In the genomic region with DNA sequence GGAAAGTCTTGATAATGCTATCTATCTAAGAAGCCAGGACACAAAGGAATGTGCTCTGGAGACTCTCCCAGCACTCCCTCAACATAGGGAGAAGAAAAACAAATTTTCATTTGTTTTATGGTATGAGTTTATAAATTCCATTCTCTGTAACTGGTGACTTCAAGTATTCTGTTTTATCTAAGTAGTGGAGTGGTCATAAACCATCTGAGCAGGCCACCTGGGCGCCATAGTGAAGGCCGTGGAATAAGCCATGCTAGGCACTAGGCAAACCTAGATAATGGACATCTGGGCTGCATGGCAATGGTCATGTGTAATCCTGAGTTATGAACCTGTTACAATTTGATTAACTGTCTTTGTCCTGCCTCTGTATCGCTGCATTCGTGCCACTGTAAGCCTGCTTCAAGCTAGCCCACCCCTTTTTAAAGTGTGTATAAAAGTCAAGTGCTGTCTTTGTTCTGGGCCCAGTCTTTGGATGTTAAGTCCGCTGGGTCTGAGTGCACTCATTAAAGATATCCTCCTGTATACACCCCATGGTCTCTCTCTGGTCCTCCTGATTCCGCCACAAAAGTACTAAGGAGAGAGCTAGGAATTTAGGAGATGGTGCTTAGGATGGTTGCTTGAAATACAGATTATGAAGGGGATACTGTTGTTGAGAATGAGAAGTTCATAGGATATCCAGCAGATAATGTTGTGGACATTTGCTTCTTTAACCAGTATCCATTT, we compare ENCODE assay signal across 29 cellular contexts. TPM values are rescaled to one million over a fixed set of nuclear protein-coding genes. Genes with fewer than 3 reads are reported as not detected.
DNase-seq lines count a peak whose midpoint lies in the region; FAIRE-seq and TF ChIP-seq lines count a peak whose summit lies in the region.
"Had no signal": no experiment of that assay in that cellular context is flagged by ENCODE, and none has a peak within 500 bp of the region (broad histone marks: within the 10 kb centered on the region; RNA-seq: fewer than 3 reads in every experiment).

No MANE protein-coding gene starts in this region.

- H3K9me3 ChIP-seq in Karpas-422 (ENCODE audit: low read length), result peaks cover 3% of the 10 kb centered on the region; the same call in 1 of the 2 replicates
- no peaks in the 10 kb centered on the region for H3K9me3 ChIP-seq in fibroblast of lung (ENCODE audit: control insufficient read depth, insufficient read depth, low read depth, low read length)
- no peaks in the 10 kb centered on the region for H3K9me3 ChIP-seq in neutrophil
- H3K9me3 ChIP-seq in H9 (ENCODE audit: control insufficient read depth, low read depth, low read length), result no peaks in the 10 kb centered on the region
- H3K9me3 ChIP-seq: Peyer's patch had no signal

- H2BK5ac ChIP-seq in H9 (ENCODE audit: insufficient read length, low read length), result no peak overlapping the region

- TF ChIP-seq CTCF in fibroblast of lung (conservative IDR thresholded peaks at IDR 0.05 in 1 of 2, IDR thresholded peaks at IDR 0.05 in 1 of 2; ENCODE audit: low read depth in 1 of 2, low read length in 2 of 2), result no peak
- TF ChIP-seq CTCF in neutrophil (IDR thresholded peaks at IDR 0.05), result no peak
- no peak for TF ChIP-seq CTCF in H9 (conservative IDR thresholded peaks at IDR 0.05)

- H3K27ac Mint-ChIP-seq in H9, result no peak overlapping the region
- H3K27ac Mint-ChIP-seq: activated T-helper 2 cell treated with anti-CD3 and anti-CD28 coated beads, Interferon-gamma antibody, Interleukin-2, Interleukin-4, amounts not matched to agents 10 μg/mL and 5 μg/mL and 100 μg/mL, durations not matched to agents 14 hours and 24 hours and 36 hours; type B pancreatic cell had no signal

- peak; percentile 16 for FAIRE-seq in GM12891 (lab: Jason Lieb, UNC)

- H4K5ac ChIP-seq in H9 (ENCODE audit: insufficient read length, low read depth, low read length), result no peak overlapping the region

- H3K9me2 ChIP-seq in Karpas-422 (replicated peaks; ENCODE audit: insufficient read depth, low read length), result no peaks in the 10 kb centered on the region

- peaks cover 4 to 19% of the 10 kb centered on the region in 2 experiments; a peak in 4 of 5 replicates for H3K9me3 Mint-ChIP-seq in H9

- no peak overlapping the region for H3K4ac ChIP-seq in H9 (ENCODE audit: low read depth, low read length)

- no peak overlapping the region for H3K56ac ChIP-seq in H9 (ENCODE audit: insufficient read length, low read depth, low read length)

- H3T11ph ChIP-seq in H9 (ENCODE audit: low read length), result no peak overlapping the region

- H3K79me2 ChIP-seq in Karpas-422 (ENCODE audit: low read length), result peaks cover 100% of the 10 kb centered on the region
- H3K79me2 ChIP-seq in fibroblast of lung (ENCODE audit: control insufficient read depth, insufficient read depth, low read length), result peaks cover 41% of the 10 kb centered on the region
- peaks cover 32% of the 10 kb centered on the region for H3K79me2 ChIP-seq in H9 (ENCODE audit: insufficient read depth, low read length)

- peaks cover 10 to 29% (median 22%) of the 10 kb centered on the region in 3 experiments for H3K36me3 Mint-ChIP-seq in H9 (ENCODE audit: insufficient read depth in 1 of 3, low read depth in 3 of 3)

- H2BK120ac ChIP-seq in H9 (ENCODE audit: low read depth, low read length, poor library complexity, severe bottlenecking), result no peak overlapping the region

- H3K18ac ChIP-seq in H9 (ENCODE audit: insufficient read length, low read depth, low read length), result no peak overlapping the region

- DNase-seq in GM12891 (ENCODE audit: insufficient read length, low spot score) (no peak), Karpas-422 (no peak), fibroblast of lung (ENCODE audit: low read depth in 2 of 2) (peak; percentile 25 to 32), H9 (no peak)
- no peak for DNase-seq in central memory CD4-positive, alpha-beta T cell
- DNase-seq in activated CD4-positive, alpha-beta T cell treated with anti-CD3 and anti-CD28 coated beads, Interleukin-2, amount 50 U/mL, for 1 hour, result no peak
- DNase-seq: activated CD4-positive, alpha-beta T cell treated with anti-CD3 and anti-CD28 coated beads for 48 hours; activated CD8-positive, alpha-beta memory T cell treated with anti-CD3 and anti-CD28 coated beads for 24 hours; activated naive CD4-positive, alpha-beta T cell treated with anti-CD3 and anti-CD28 coated beads, Interleukin-2, amount 50 U/mL, for 16 hours; activated T-cell treated with anti-CD3 and anti-CD28 coated beads for 4 hours; amygdala; brain microvascular endothelial cell; DMS79 treated with DMSO at 0.1 percent for 48 hours; GF-D8; glutamatergic neuron; NCI-H146; NCI-H2171; NCI-H526 treated with DMSO at 0.1 percent for 48 hours; nucleus accumbens; Peyer's patch; SIG-M5; stimulated activated CD4-positive, alpha-beta T cell treated with anti-CD3 and anti-CD28 coated beads, Interleukin-4, amount 100 ng/mL, for 4 hours; SW 1271; T1000; WERI-Rb-1 had no signal

- H3K9ac ChIP-seq in Karpas-422 (ENCODE audit: low read length), result no peak overlapping the region
- H3K9ac ChIP-seq in fibroblast of lung (ENCODE audit: insufficient read depth, low read length), result no peak overlapping the region
- H3K9ac ChIP-seq in H9 (ENCODE audit: extremely low read depth, insufficient read length, low read length), result no peak overlapping the region

- H2AK5ac ChIP-seq in H9 (ENCODE audit: insufficient read length, low read length), result no peak overlapping the region

- H2BK15ac ChIP-seq in H9 (ENCODE audit: low read depth, low read length), result no peak overlapping the region

- peaks cover 4% of the 10 kb centered on the region for H3K36me3 ChIP-seq in Karpas-422 (ENCODE audit: insufficient read depth, low read length)
- H3K36me3 ChIP-seq in fibroblast of lung (ENCODE audit: control insufficient read depth, insufficient read depth, low read length), result peaks cover 1% of the 10 kb centered on the region
- peaks cover 1% of the 10 kb centered on the region for H3K36me3 ChIP-seq in neutrophil
- H3K36me3 ChIP-seq: brain microvascular endothelial cell had no signal

- H3K4me3 ChIP-seq in Karpas-422 (ENCODE audit: low read length), result no peak overlapping the region
- no peak overlapping the region for H3K4me3 ChIP-seq in fibroblast of lung (replicated peaks in 1 of 4; ENCODE audit: control extremely low read depth in 1 of 4, insufficient read depth in 1 of 4, low read depth in 3 of 4, low read length in 4 of 4)
- H3K4me3 ChIP-seq in neutrophil (ENCODE audit: low read depth in 1 of 2, low read length in 1 of 2), result no peak overlapping the region
- H3K4me3 ChIP-seq: Peyer's patch had no signal

- no peak overlapping the region for H2BK20ac ChIP-seq in H9 (ENCODE audit: low read depth, low read length, poor library complexity, severe bottlenecking)

- no peak overlapping the region for H3K4me3 Mint-ChIP-seq in H9
- H3K4me3 Mint-ChIP-seq: type B pancreatic cell had no signal

- no peak overlapping the region for H3K4me2 ChIP-seq in Karpas-422 (ENCODE audit: low read depth, low read length, poor library complexity, severe bottlenecking)
- H3K4me2 ChIP-seq in fibroblast of lung (ENCODE audit: extremely low read depth, insufficient read depth, low read length), result no peak overlapping the region
- H3K4me2 ChIP-seq in H9 (ENCODE audit: insufficient read depth, insufficient read length, low read length), result no peak overlapping the region

- H3K27me3 Mint-ChIP-seq in H9 (ENCODE audit: low read depth), result no peaks in the 10 kb centered on the region; the same call in 1 of the 2 replicates
- H3K27me3 Mint-ChIP-seq: type B pancreatic cell had no signal

- H3K14ac ChIP-seq in H9 (ENCODE audit: insufficient read depth, low read length), result no peak overlapping the region

- H3K23ac ChIP-seq in H9 (ENCODE audit: insufficient read length, low read depth, low read length), result no peak overlapping the region

- H2AFZ ChIP-seq in Karpas-422 (ENCODE audit: low read length) (no peak overlapping the region), fibroblast of lung (ENCODE audit: low read length) (no peak overlapping the region), H9 (ENCODE audit: low read length) (no peak overlapping the region)

- H3K27me3 ChIP-seq in Karpas-422 (ENCODE audit: low read length), result no peaks in the 10 kb centered on the region
- H3K27me3 ChIP-seq in fibroblast of lung (ENCODE audit: control insufficient read depth, insufficient read depth, low read length), result no peaks in the 10 kb centered on the region
- no peaks in the 10 kb centered on the region for H3K27me3 ChIP-seq in neutrophil
- no peaks in the 10 kb centered on the region for H3K27me3 ChIP-seq in H9 (ENCODE audit: insufficient read depth, low read length)
- H3K27me3 ChIP-seq: brain microvascular endothelial cell, Peyer's patch had no signal

- H3K4me1 Mint-ChIP-seq in H9, result peaks cover 21 to 22% of the 10 kb centered on the region in 2 experiments

- H3K23me2 ChIP-seq in H9 (ENCODE audit: insufficient read length, low read depth, low read length, poor library complexity, severe bottlenecking), result no peaks in the 10 kb centered on the region

- TF ChIP-seq POLR2A in GM12891 (IDR thresholded peaks at IDR 0.05; ENCODE audit: low read depth, low read length), result no peak

- peak overlapping the region; percentile 83; the same call in 1 of the 2 replicates for H3K27ac ChIP-seq in Karpas-422 (ENCODE audit: low read length)
- H3K27ac ChIP-seq in fibroblast of lung (ENCODE audit: insufficient read depth, low read length), result no peak overlapping the region
- H3K27ac ChIP-seq in neutrophil, result peak overlapping the region; percentile 84
- H3K27ac ChIP-seq in H9 (ENCODE audit: insufficient read length, low read depth, low read length), result no peak overlapping the region
- H3K27ac ChIP-seq: brain microvascular endothelial cell, C4-2B, WERI-Rb-1 had no signal

- H3K4me1 ChIP-seq in Karpas-422 (ENCODE audit: low read length) (peaks cover 14% of the 10 kb centered on the region), fibroblast of lung (ENCODE audit: control insufficient read depth, extremely low read depth, insufficient read depth, low read length) (no peaks in the 10 kb centered on the region), neutrophil (ENCODE audit: control insufficient read depth in 1 of 2, insufficient read depth in 1 of 2, low read depth in 1 of 2, low read length in 1 of 2) (peaks cover 40 to 44% of the 10 kb centered on the region in 2 experiments), H9 (ENCODE audit: insufficient read depth, low read length) (peaks cover 4% of the 10 kb centered on the region)
- H3K4me1 ChIP-seq: Peyer's patch had no signal

- no CpG with 5 or more reads among the region's 6 CpGs for WGBS in H9 (ENCODE audit: extremely low coverage, insufficient read length, low lambda C conversion rate)

- H2BK12ac ChIP-seq in H9 (ENCODE audit: insufficient read length, low read depth, low read length), result no peak overlapping the region

- H3K79me1 ChIP-seq in H9 (ENCODE audit: insufficient read depth, low read depth, low read length, poor library complexity, severe bottlenecking), result peaks cover 11% of the 10 kb centered on the region

- H4K20me1 ChIP-seq in Karpas-422 (ENCODE audit: insufficient read depth, low read depth, low read length) (peaks cover 11% of the 10 kb centered on the region; the same call in 1 of the 2 replicates), fibroblast of lung (ENCODE audit: control insufficient read depth, extremely low read depth, insufficient read depth, low read length) (no peaks in the 10 kb centered on the region), H9 (ENCODE audit: control insufficient read depth, insufficient read depth, insufficient read length) (no peaks in the 10 kb centered on the region)

- H4K8ac ChIP-seq in H9 (replicated peaks; ENCODE audit: insufficient read length, low read depth, low read length), result no peak overlapping the region

- H4K91ac ChIP-seq in H9 (ENCODE audit: insufficient read length, low read depth, low read length), result no peak overlapping the region

RNA-seq across cellular contexts. Expression of a gene that starts 13.2 kb away (rescaled TPM):
- polyA plus RNA-seq in GM12891 (2012; ENCODE audit: low read depth, missing spikeins), result 10.7 TPM
- total RNA-seq in Karpas-422 (2014; rRNA removed; shearing (Covaris generic); ENCODE audit: low replicate concordance), result 29.3 and 31.7 TPM in 2 replicates
- total RNA-seq in fibroblast of lung (21.6 and 31.7 TPM in 2 replicates), H9 (2021) (29.6 and 31.9 TPM in 2 replicates)
- 23.4 and 29.6 TPM in 2 replicates for polyA plus RNA-seq in fibroblast of lung
- polyA plus RNA-seq in fibroblast of lung (2012), result 17.2 and 24.7 TPM in 2 replicates
- 0.43 and 1.1 TPM in 2 replicates for polyA minus RNA-seq in fibroblast of lung (ENCODE audit: low replicate concordance)

Comparison
In these comparisons a context has a peak if more than half of its experiments do, and no peak if none do; other contexts are left out.
1. DNase-seq: peak in fibroblast of lung (2 of 2); none in GM12891 (single experiment), Karpas-422 (single experiment), H9 (single experiment), central memory CD4-positive, alpha-beta T cell (single experiment) and activated CD4-positive, alpha-beta T cell treated with anti-CD3 and anti-CD28 coated beads, Interleukin-2, amount 50 U/mL, for 1 hour (single experiment).
2. H3K27ac ChIP-seq: peak in Karpas-422 (single experiment) and neutrophil (single experiment); none in fibroblast of lung (single experiment) and H9 (single experiment).